In genomic region chr16:4612474-4612931, GRCh38 we compare ENCODE assay signal across 1 cellular context.
TF ChIP-seq lines count a peak whose summit lies in the region.

No MANE protein-coding gene starts in this region.

TF ChIP-seq in IMR-90, 13 proteins besides CTCF, POLR2A, EP300 and RAD21 (continued from another document):
- TF ChIP-seq SMC3 (IDR thresholded peaks at IDR 0.05; ENCODE audit: low read depth, low read length): no peak
- TF ChIP-seq MAFK (IDR thresholded peaks at IDR 0.05; ENCODE audit: low read depth, low read length): no peak
- no peak for TF ChIP-seq CHD1 (IDR thresholded peaks at IDR 0.05; ENCODE audit: low read depth, low read length)
- no peak for TF ChIP-seq MAZ (IDR thresholded peaks at IDR 0.05; ENCODE audit: borderline replicate concordance, low read depth, low read length)
- no peak for TF ChIP-seq USF2 (IDR thresholded peaks at IDR 0.05; ENCODE audit: low read depth, low read length)
- TF ChIP-seq FOS (IDR thresholded peaks at IDR 0.05; ENCODE audit: low read depth, low read length): no peak
- TF ChIP-seq RFX5 (IDR thresholded peaks at IDR 0.05; ENCODE audit: low read depth, low read length): no peak
- no peak for TF ChIP-seq BHLHE40 (IDR thresholded peaks at IDR 0.05; ENCODE audit: low read depth, low read length)
- no peak for TF ChIP-seq NFE2L2 (IDR thresholded peaks at IDR 0.05; ENCODE audit: low read depth, low read length)
- TF ChIP-seq MXI1 (IDR thresholded peaks at IDR 0.05; ENCODE audit: borderline replicate concordance, low read depth, low read length): no peak
- TF ChIP-seq CEBPB (IDR thresholded peaks at IDR 0.05; ENCODE audit: low read depth, low read length): no peak
- no peak for TF ChIP-seq RCOR1 (IDR thresholded peaks at IDR 0.05; ENCODE audit: insufficient replicate concordance, low read length)
